In genomic region chr7:14685112-14685511, GRCh38 we compare ENCODE assay signal across 33 cellular contexts.
"Had no signal": no experiment of that assay in that cellular context is flagged by ENCODE, and none has a peak within 500 bp of the region (broad histone marks: within the 10 kb centered on the region; RNA-seq: fewer than 3 reads in every experiment).

No MANE protein-coding gene starts in this region.

- H3K4me3 ChIP-seq: pancreas, prostate gland, skin epidermis, thoracic aorta, uterus had no signal

- H3K4me1 ChIP-seq: prostate gland, uterus had no signal

- FAIRE-seq: astrocyte, frontal cortex, pancreas had no signal

- H3K9me3 ChIP-seq: pancreas, prostate gland, thoracic aorta, uterus had no signal

- ATAC-seq: esophagus mucosa, left ventricle myocardium superior, pancreas, sciatic nerve had no signal

- H3K27ac ChIP-seq: brain microvascular endothelial cell, pancreas, prostate gland, skin epidermis, thoracic aorta, uterus had no signal

- H3K27me3 Mint-ChIP-seq: activated CD4-positive, alpha-beta memory T cell treated with anti-CD3 and anti-CD28 coated beads for 36 hours; activated CD4-positive, alpha-beta T cell treated with anti-CD3 and anti-CD28 coated beads, Interleukin-2, amount 10 ng/mL, durations not matched to agents 24 days and 14 days; activated naive CD4-positive, alpha-beta T cell treated with anti-CD3 and anti-CD28 coated beads, Interleukin-2, amount 10 ng/mL, durations not matched to agents 7 days and 5 days; activated naive CD8-positive, alpha-beta T cell treated with anti-CD3 and anti-CD28 coated beads, Interleukin-2, amount 10 ng/mL, durations not matched to agents 7 days and 5 days; naive B cell; stimulated activated naive CD8-positive, alpha-beta T cell treated with anti-CD3 and anti-CD28 coated beads, Interleukin-15, Interleukin-2, amounts not matched to agents 100 ng/mL and 50 ng/mL, for 24 hours had no signal

- H3K36me3 Mint-ChIP-seq: activated CD4-positive, alpha-beta memory T cell treated with anti-CD3 and anti-CD28 coated beads for 36 hours; activated naive CD4-positive, alpha-beta T cell treated with anti-CD3 and anti-CD28 coated beads, Interleukin-2, amount 10 ng/mL, durations not matched to agents 7 days and 5 days; activated naive CD8-positive, alpha-beta T cell treated with anti-CD3 and anti-CD28 coated beads, Interleukin-2, amount 10 ng/mL, durations not matched to agents 7 days and 5 days; naive B cell had no signal

- H3K4me3 Mint-ChIP-seq: activated CD4-positive, alpha-beta memory T cell treated with anti-CD3 and anti-CD28 coated beads for 36 hours; activated CD4-positive, alpha-beta T cell treated with anti-CD3 and anti-CD28 coated beads, Interleukin-2, amount 10 ng/mL, durations not matched to agents 24 days and 14 days; activated naive CD4-positive, alpha-beta T cell treated with anti-CD3 and anti-CD28 coated beads, Interleukin-2, amount 10 ng/mL, durations not matched to agents 7 days and 5 days; activated naive CD8-positive, alpha-beta T cell treated with anti-CD3 and anti-CD28 coated beads, Interleukin-2, amount 10 ng/mL, durations not matched to agents 7 days and 5 days; activated T-helper 1 cell treated with anti-CD3 and anti-CD28 coated beads, Interleukin-12 subunit alpha, Interleukin-12 subunit beta, Interleukin-2, Interleukin-4 antibody, amounts not matched to agents 30 ng/mL and 10 ng/mL and 1 ng/mL, durations not matched to agents 14 hours and 24 hours and 36 hours; endodermal cell; naive B cell; nephron progenitor cell; stimulated activated naive CD8-positive, alpha-beta T cell treated with anti-CD3 and anti-CD28 coated beads, Interleukin-15, Interleukin-2, amounts not matched to agents 100 ng/mL and 50 ng/mL, for 24 hours; T-helper 1 cell treated with Interleukin-12 subunit alpha and Interleukin-12 subunit beta and Interleukin-4 antibody, amounts not matched to agents 30 μg/mL and 1 μg/mL, for 36 hours had no signal

- H3K27me3 ChIP-seq: brain microvascular endothelial cell, pancreas, uterus had no signal

- H3K9me3 Mint-ChIP-seq: activated CD4-positive, alpha-beta memory T cell treated with anti-CD3 and anti-CD28 coated beads for 36 hours; activated CD4-positive, alpha-beta T cell treated with anti-CD3 and anti-CD28 coated beads, Interleukin-2, amount 10 ng/mL, durations not matched to agents 24 days and 14 days; activated naive CD4-positive, alpha-beta T cell treated with anti-CD3 and anti-CD28 coated beads, Interleukin-2, amount 10 ng/mL, durations not matched to agents 7 days and 5 days; activated naive CD8-positive, alpha-beta T cell treated with anti-CD3 and anti-CD28 coated beads, Interleukin-2, amount 10 ng/mL, durations not matched to agents 7 days and 5 days; activated T-helper 1 cell treated with anti-CD3 and anti-CD28 coated beads, Interleukin-12 subunit alpha, Interleukin-12 subunit beta, Interleukin-2, Interleukin-4 antibody, amounts not matched to agents 30 ng/mL and 10 ng/mL and 1 ng/mL, durations not matched to agents 14 hours and 24 hours and 36 hours; endodermal cell; naive B cell; stimulated activated naive CD8-positive, alpha-beta T cell treated with anti-CD3 and anti-CD28 coated beads, Interleukin-15, Interleukin-2, amounts not matched to agents 100 ng/mL and 50 ng/mL, for 24 hours; T-helper 1 cell treated with Interleukin-12 subunit alpha and Interleukin-12 subunit beta and Interleukin-4 antibody, amounts not matched to agents 30 μg/mL and 1 μg/mL, for 36 hours had no signal

- H3K27ac Mint-ChIP-seq: activated CD4-positive, alpha-beta memory T cell treated with anti-CD3 and anti-CD28 coated beads for 36 hours; activated CD4-positive, alpha-beta T cell treated with anti-CD3 and anti-CD28 coated beads, Interleukin-2, amount 10 ng/mL, durations not matched to agents 24 days and 14 days; activated naive CD4-positive, alpha-beta T cell treated with anti-CD3 and anti-CD28 coated beads, Interleukin-2, amount 10 ng/mL, durations not matched to agents 7 days and 5 days; activated naive CD8-positive, alpha-beta T cell treated with anti-CD3 and anti-CD28 coated beads, Interleukin-2, amount 10 ng/mL, durations not matched to agents 7 days and 5 days; activated T-helper 1 cell treated with anti-CD3 and anti-CD28 coated beads, Interleukin-12 subunit alpha, Interleukin-12 subunit beta, Interleukin-2, Interleukin-4 antibody, amounts not matched to agents 30 ng/mL and 10 ng/mL and 1 ng/mL, durations not matched to agents 14 hours and 24 hours and 36 hours; endodermal cell; naive B cell; nephron progenitor cell; stimulated activated naive CD8-positive, alpha-beta T cell treated with anti-CD3 and anti-CD28 coated beads, Interleukin-15, Interleukin-2, amounts not matched to agents 100 ng/mL and 50 ng/mL, for 24 hours; T-helper 1 cell treated with Interleukin-12 subunit alpha and Interleukin-12 subunit beta and Interleukin-4 antibody, amounts not matched to agents 30 μg/mL and 1 μg/mL, for 36 hours had no signal

- H3K4me1 Mint-ChIP-seq: activated CD4-positive, alpha-beta T cell treated with anti-CD3 and anti-CD28 coated beads, Interleukin-2, amount 10 ng/mL, durations not matched to agents 24 days and 14 days; activated naive CD4-positive, alpha-beta T cell treated with anti-CD3 and anti-CD28 coated beads, Interleukin-2, amount 10 ng/mL, durations not matched to agents 7 days and 5 days; activated naive CD8-positive, alpha-beta T cell treated with anti-CD3 and anti-CD28 coated beads, Interleukin-2, amount 10 ng/mL, durations not matched to agents 7 days and 5 days; naive B cell had no signal

- H3K36me3 ChIP-seq: brain microvascular endothelial cell, pancreas, prostate gland, thoracic aorta, uterus had no signal

- DNase-seq: activated CD4-positive, alpha-beta memory T cell treated with anti-CD3 and anti-CD28 coated beads for 36 hours; activated CD4-positive, alpha-beta T cell treated with anti-CD3 and anti-CD28 coated beads, Interleukin-2, amount 10 ng/mL, durations not matched to agents 24 days and 14 days; activated CD4-positive, CD25-positive, alpha-beta regulatory T cell treated with anti-CD3 and anti-CD28 coated beads, Interleukin-2, amount 50 U/mL, for 72 hours; activated CD8-positive, alpha-beta memory T cell treated with anti-CD3 and anti-CD28 coated beads, Interleukin-2, amount 50 U/mL, for 4 hours; activated effector memory CD4-positive, alpha-beta T cell treated with anti-CD3 and anti-CD28 coated beads, Interleukin-2, amount 50 U/mL, for 16 hours; activated naive CD4-positive, alpha-beta T cell treated with anti-CD3 and anti-CD28 coated beads, Interleukin-2, amount 10 ng/mL, durations not matched to agents 7 days and 5 days; activated naive CD8-positive, alpha-beta T cell treated with anti-CD3 and anti-CD28 coated beads, Interleukin-2, amount 10 ng/mL, durations not matched to agents 7 days and 5 days; activated T-cell treated with anti-CD3 and anti-CD28 coated beads, Interleukin-2, amount 50 U/mL, for 1 hour; amniotic stem cell; brain microvascular endothelial cell; caudate nucleus; cortex of kidney; endodermal cell; left ventricle myocardium superior; naive B cell; nephron progenitor cell; pancreas; retina; stimulated activated CD4-positive, alpha-beta T cell treated with anti-CD3 and anti-CD28 coated beads, Interleukin-12 subunit alpha, Interleukin-12 subunit beta, amount 100 ng/mL, for 4 hours; stimulated activated CD4-positive, alpha-beta T cell treated with anti-CD3 and anti-CD28 coated beads, Interleukin-4, amount 100 ng/mL, for 1 hour; T-helper 9 cell; trophoblast cell; uterus had no signal
